In the genomic region with DNA sequence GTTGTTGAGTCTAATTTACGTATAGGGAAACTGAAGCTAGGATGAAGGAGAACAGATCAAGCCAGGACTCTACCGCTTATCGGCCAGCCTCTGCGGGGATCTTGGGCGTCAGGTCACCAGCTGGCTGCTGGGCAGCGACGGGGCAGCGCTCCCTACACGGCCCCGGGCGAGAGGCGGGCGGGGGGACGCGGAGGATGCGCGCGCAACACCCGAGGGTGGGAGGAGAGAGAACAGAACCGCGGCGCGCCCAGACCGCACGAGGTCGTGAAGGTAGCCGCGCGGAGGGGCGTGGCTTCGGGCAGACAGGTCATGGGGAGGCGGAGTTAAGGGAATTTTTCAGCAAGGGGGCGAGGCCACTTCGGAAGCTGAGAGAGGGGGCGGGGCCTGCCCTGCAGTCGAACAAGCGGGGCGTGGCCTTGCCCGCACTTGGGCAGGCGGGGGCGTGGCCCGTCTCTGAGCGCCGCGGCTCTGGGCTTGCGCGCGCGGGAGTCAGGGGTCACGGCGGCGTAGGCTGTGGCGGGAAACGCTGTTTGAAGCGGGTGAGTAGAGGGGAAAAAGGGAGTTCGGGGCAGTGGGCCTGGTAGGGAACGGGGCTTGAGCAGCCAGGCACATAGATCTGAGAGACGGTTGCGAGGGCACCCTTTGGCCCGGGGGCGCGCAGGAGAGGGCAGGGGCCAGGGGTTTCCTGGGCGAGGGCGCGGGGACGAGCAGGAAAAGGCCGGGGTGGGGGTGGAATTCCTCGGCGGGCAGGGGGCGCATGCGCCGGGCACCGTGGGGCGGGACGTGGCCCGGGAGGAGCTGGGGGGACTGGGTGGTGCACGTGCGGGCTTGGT, we compare ENCODE assay signal across 1 cellular context.
TF ChIP-seq lines count a peak whose summit lies in the region.

A gene (plus strand): TSS at position 496 of the 833 bp plus-strand sequence. CDS start 14,505 bp downstream, outside the sequence.

TF ChIP-seq in HepG2, 621 proteins besides CTCF, POLR2A, EP300 and RAD21 (continued from another document):
- TF ChIP-seq, protein P1, sequence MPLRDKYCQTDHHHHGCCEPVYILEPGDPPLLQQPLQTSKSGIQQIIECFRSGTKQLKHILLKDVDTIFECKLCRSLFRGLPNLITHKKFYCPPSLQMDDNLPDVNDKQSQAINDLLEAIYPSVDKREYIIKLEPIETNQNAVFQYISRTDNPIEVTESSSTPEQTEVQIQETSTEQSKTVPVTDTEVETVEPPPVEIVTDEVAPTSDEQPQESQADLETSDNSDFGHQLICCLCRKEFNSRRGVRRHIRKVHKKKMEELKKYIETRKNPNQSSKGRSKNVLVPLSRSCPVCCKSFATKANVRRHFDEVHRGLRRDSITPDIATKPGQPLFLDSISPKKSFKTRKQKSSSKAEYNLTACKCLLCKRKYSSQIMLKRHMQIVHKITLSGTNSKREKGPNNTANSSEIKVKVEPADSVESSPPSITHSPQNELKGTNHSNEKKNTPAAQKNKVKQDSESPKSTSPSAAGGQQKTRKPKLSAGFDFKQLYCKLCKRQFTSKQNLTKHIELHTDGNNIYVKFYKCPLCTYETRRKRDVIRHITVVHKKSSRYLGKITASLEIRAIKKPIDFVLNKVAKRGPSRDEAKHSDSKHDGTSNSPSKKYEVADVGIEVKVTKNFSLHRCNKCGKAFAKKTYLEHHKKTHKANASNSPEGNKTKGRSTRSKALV (CRISPR knock-in tag; IDR thresholded peaks at IDR 0.05), result peak; percentile 66; the same call in 1 of the 2 replicates
- TF ChIP-seq MEF2D (CRISPR knock-in tag; IDR thresholded peaks at IDR 0.05) (no peak), ARNTL (CRISPR knock-in tag; IDR thresholded peaks at IDR 0.05) (peak; percentile 39; the same call in 1 of the 2 replicates), ATF1 (CRISPR knock-in tag; IDR thresholded peaks at IDR 0.05) (no peak), GATAD1 (CRISPR knock-in tag; IDR thresholded peaks at IDR 0.05) (peak; percentile 91), FOXK1 (CRISPR knock-in tag; IDR thresholded peaks at IDR 0.05; ENCODE audit: borderline replicate concordance, low read depth) (peak; percentile 42; the same call in 1 of the 2 replicates), KLF12 (CRISPR knock-in tag; IDR thresholded peaks at IDR 0.05; ENCODE audit: borderline replicate concordance) (peak; percentile 51; the same call in 1 of the 2 replicates), GLI4 (CRISPR knock-in tag; IDR thresholded peaks at IDR 0.05; ENCODE audit: borderline replicate concordance) (peak; percentile 86; the same call in 1 of the 2 replicates), ZNF510 (CRISPR knock-in tag; IDR thresholded peaks at IDR 0.05; ENCODE audit: low read depth) (peak; percentile 72; the same call in 1 of the 2 replicates), ZNF256 (CRISPR knock-in tag; conservative IDR thresholded peaks at IDR 0.05) (0 out of 2 replicates have a peak, but pooled peaks have one; percentile 53), ATF7-NPFF (CRISPR knock-in tag; IDR thresholded peaks at IDR 0.05; ENCODE audit: low read depth) (peak; percentile 72), ZNF143 (CRISPR knock-in tag; IDR thresholded peaks at IDR 0.05) (peak; percentile 37; the same call in 1 of the 2 replicates), ZFX (CRISPR knock-in tag; IDR thresholded peaks at IDR 0.05; ENCODE audit: low read depth) (peak; percentile 82), RBFOX2 (IDR thresholded peaks at IDR 0.05; ENCODE audit: low read depth, low read length) (peak; percentile 79), ZNF605 (CRISPR knock-in tag; IDR thresholded peaks at IDR 0.05) (0 out of 2 replicates have a peak, but pooled peaks have one; percentile 62), ZBTB3 (CRISPR knock-in tag; IDR thresholded peaks at IDR 0.05; ENCODE audit: borderline replicate concordance, low read depth) (peak; percentile 76; the same call in 1 of the 2 replicates), ZNF598 (CRISPR knock-in tag; IDR thresholded peaks at IDR 0.05; ENCODE audit: borderline replicate concordance) (peak; percentile 70; the same call in 1 of the 2 replicates), ZNF556 (CRISPR knock-in tag; IDR thresholded peaks at IDR 0.05; ENCODE audit: borderline replicate concordance) (peak; percentile 57; the same call in 1 of the 2 replicates), ZSCAN31 (CRISPR knock-in tag; IDR thresholded peaks at IDR 0.05; ENCODE audit: low read depth) (0 out of 2 replicates have a peak, but pooled peaks have one; percentile 11), HOXA3 (CRISPR knock-in tag; IDR thresholded peaks at IDR 0.05) (peak; percentile 69), ZNF772 (CRISPR knock-in tag; IDR thresholded peaks at IDR 0.05) (peak; percentile 14; the same call in 1 of the 2 replicates), ZNF558 (CRISPR knock-in tag; IDR thresholded peaks at IDR 0.05; ENCODE audit: borderline replicate concordance) (peak; percentile 22; the same call in 1 of the 2 replicates), ZNF569 (CRISPR knock-in tag; IDR thresholded peaks at IDR 0.05; ENCODE audit: borderline replicate concordance) (no peak), SAFB2 (CRISPR knock-in tag; IDR thresholded peaks at IDR 0.05; ENCODE audit: borderline replicate concordance, low read depth) (peak; percentile 67), ZNF460 (CRISPR knock-in tag; IDR thresholded peaks at IDR 0.05; ENCODE audit: borderline replicate concordance) (no peak), ZNF619 (CRISPR knock-in tag; IDR thresholded peaks at IDR 0.05) (0 out of 2 replicates have a peak, but pooled peaks have one; percentile 2)
- TF ChIP-seq, protein P2, sequence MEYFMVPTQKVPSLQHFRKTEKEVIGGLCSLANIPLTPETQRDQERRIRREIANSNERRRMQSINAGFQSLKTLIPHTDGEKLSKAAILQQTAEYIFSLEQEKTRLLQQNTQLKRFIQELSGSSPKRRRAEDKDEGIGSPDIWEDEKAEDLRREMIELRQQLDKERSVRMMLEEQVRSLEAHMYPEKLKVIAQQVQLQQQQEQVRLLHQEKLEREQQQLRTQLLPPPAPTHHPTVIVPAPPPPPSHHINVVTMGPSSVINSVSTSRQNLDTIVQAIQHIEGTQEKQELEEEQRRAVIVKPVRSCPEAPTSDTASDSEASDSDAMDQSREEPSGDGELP (IDR thresholded peaks at IDR 0.05; ENCODE audit: borderline replicate concordance, low read depth), result peak; percentile 65
- TF ChIP-seq, protein P3, sequence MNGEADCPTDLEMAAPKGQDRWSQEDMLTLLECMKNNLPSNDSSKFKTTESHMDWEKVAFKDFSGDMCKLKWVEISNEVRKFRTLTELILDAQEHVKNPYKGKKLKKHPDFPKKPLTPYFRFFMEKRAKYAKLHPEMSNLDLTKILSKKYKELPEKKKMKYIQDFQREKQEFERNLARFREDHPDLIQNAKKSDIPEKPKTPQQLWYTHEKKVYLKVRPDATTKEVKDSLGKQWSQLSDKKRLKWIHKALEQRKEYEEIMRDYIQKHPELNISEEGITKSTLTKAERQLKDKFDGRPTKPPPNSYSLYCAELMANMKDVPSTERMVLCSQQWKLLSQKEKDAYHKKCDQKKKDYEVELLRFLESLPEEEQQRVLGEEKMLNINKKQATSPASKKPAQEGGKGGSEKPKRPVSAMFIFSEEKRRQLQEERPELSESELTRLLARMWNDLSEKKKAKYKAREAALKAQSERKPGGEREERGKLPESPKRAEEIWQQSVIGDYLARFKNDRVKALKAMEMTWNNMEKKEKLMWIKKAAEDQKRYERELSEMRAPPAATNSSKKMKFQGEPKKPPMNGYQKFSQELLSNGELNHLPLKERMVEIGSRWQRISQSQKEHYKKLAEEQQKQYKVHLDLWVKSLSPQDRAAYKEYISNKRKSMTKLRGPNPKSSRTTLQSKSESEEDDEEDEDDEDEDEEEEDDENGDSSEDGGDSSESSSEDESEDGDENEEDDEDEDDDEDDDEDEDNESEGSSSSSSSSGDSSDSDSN (CRISPR knock-in tag; IDR thresholded peaks at IDR 0.05), result peak; percentile 23
- TF ChIP-seq, protein P4, sequence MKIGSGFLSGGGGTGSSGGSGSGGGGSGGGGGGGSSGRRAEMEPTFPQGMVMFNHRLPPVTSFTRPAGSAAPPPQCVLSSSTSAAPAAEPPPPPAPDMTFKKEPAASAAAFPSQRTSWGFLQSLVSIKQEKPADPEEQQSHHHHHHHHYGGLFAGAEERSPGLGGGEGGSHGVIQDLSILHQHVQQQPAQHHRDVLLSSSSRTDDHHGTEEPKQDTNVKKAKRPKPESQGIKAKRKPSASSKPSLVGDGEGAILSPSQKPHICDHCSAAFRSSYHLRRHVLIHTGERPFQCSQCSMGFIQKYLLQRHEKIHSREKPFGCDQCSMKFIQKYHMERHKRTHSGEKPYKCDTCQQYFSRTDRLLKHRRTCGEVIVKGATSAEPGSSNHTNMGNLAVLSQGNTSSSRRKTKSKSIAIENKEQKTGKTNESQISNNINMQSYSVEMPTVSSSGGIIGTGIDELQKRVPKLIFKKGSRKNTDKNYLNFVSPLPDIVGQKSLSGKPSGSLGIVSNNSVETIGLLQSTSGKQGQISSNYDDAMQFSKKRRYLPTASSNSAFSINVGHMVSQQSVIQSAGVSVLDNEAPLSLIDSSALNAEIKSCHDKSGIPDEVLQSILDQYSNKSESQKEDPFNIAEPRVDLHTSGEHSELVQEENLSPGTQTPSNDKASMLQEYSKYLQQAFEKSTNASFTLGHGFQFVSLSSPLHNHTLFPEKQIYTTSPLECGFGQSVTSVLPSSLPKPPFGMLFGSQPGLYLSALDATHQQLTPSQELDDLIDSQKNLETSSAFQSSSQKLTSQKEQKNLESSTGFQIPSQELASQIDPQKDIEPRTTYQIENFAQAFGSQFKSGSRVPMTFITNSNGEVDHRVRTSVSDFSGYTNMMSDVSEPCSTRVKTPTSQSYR (CRISPR knock-in tag; IDR thresholded peaks at IDR 0.05; ENCODE audit: borderline replicate concordance), result peak; percentile 17; the same call in 1 of the 2 replicates
- TF ChIP-seq, protein P5, sequence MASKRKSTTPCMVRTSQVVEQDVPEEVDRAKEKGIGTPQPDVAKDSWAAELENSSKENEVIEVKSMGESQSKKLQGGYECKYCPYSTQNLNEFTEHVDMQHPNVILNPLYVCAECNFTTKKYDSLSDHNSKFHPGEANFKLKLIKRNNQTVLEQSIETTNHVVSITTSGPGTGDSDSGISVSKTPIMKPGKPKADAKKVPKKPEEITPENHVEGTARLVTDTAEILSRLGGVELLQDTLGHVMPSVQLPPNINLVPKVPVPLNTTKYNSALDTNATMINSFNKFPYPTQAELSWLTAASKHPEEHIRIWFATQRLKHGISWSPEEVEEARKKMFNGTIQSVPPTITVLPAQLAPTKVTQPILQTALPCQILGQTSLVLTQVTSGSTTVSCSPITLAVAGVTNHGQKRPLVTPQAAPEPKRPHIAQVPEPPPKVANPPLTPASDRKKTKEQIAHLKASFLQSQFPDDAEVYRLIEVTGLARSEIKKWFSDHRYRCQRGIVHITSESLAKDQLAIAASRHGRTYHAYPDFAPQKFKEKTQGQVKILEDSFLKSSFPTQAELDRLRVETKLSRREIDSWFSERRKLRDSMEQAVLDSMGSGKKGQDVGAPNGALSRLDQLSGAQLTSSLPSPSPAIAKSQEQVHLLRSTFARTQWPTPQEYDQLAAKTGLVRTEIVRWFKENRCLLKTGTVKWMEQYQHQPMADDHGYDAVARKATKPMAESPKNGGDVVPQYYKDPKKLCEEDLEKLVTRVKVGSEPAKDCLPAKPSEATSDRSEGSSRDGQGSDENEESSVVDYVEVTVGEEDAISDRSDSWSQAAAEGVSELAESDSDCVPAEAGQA (IDR thresholded peaks at IDR 0.05; ENCODE audit: low read depth), result no peak
- TF ChIP-seq, protein P5 (CRISPR knock-in tag; IDR thresholded peaks at IDR 0.05; ENCODE audit: borderline replicate concordance), result no peak
- TF ChIP-seq, protein P6, sequence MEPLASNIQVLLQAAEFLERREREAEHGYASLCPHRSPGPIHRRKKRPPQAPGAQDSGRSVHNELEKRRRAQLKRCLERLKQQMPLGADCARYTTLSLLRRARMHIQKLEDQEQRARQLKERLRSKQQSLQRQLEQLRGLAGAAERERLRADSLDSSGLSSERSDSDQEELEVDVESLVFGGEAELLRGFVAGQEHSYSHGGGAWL (CRISPR knock-in tag; IDR thresholded peaks at IDR 0.05), result 0 out of 2 replicates have a peak, but pooled peaks have one; percentile 53
- TF ChIP-seq, protein P7, sequence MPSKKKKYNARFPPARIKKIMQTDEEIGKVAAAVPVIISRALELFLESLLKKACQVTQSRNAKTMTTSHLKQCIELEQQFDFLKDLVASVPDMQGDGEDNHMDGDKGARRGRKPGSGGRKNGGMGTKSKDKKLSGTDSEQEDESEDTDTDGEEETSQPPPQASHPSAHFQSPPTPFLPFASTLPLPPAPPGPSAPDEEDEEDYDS (CRISPR knock-in tag; IDR thresholded peaks at IDR 0.05), result peak; percentile 85
